In the genomic region with DNA sequence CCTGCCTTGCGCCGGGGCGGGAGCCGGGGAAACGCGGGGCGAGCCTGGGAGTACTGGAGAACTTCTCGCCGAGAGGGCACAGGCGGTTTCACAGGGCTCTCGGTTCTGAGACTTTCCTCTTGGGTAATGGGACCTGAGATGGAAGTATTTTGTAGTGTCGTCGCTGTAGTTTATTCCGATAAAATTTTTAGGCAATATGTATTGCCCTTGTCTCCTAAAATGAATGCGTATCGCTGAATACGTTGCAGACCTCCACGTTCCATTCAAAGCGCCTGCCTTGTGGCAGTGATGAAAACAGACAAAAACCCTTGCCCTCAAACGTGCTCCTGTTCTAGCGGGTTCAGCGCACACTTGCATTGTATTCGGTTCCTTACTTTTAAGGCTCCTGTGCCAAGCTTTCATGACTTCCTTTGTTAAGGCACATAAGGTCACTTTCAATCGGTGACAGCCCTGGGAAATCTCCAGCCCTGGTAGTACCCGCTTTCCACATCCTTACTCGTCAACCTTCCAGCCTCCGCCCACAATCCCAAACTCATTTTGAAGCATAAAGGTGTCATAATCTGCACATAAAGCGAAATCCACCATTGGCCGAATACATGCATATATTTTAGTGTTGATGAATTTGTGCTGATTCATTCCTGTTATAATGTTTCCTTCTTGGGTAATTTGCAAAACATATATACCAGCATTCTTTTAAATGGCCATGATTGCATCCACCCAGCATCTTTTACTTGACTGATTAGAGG, we compare ENCODE assay signal across 7 cellular contexts. TPM values are rescaled to one million over a fixed set of nuclear protein-coding genes. Genes with fewer than 3 reads are reported as not detected.
DNase-seq lines count a peak whose midpoint lies in the region; ATAC-seq and TF ChIP-seq lines count a peak whose summit lies in the region.

No MANE protein-coding gene starts in this region.

- intact Hi-C loops in breast epithelium (cut with DNase I; ENCODE audit: low total_unique reads) = no loop called here

- peak overlapping the region; percentile 93 to 95 (median 95) for H3K4me3 ChIP-seq in breast epithelium

- peaks cover 3% of the 10 kb centered on the region for H3K36me3 ChIP-seq in breast epithelium

- DNase-seq in EL (peak; percentile 50), OCI-M1 (lab: John Stamatoyannopoulos, UW) (peak; percentile 71), breast epithelium (ENCODE audit: low spot score in 2 of 2) (no peak), iris pigment epithelial cell (ENCODE audit: low read depth) (peak; percentile 65)
- no peak for DNase-seq in stimulated activated effector memory CD8-positive, alpha-beta T cell treated with anti-CD3 and anti-CD28 coated beads, Interleukin-12 subunit alpha, Interleukin-12 subunit beta, amount 100 ng/mL, for 72 hours (ENCODE audit: low spot score in 2 of 2)

- no peaks in the 10 kb centered on the region for H3K9me3 ChIP-seq in breast epithelium

- peak overlapping the region; percentile 100 for H3K27ac Mint-ChIP-seq in stimulated activated effector memory CD8-positive, alpha-beta T cell treated with anti-CD3 and anti-CD28 coated beads, Interleukin-12 subunit alpha, Interleukin-12 subunit beta, amount 100 ng/mL, for 72 hours

- H3K36me3 Mint-ChIP-seq in stimulated activated effector memory CD8-positive, alpha-beta T cell treated with anti-CD3 and anti-CD28 coated beads, Interleukin-12 subunit alpha, Interleukin-12 subunit beta, amount 100 ng/mL, for 72 hours = peaks cover 55% of the 10 kb centered on the region

- H3K4me1 Mint-ChIP-seq in stimulated activated effector memory CD8-positive, alpha-beta T cell treated with anti-CD3 and anti-CD28 coated beads, Interleukin-12 subunit alpha, Interleukin-12 subunit beta, amount 100 ng/mL, for 72 hours = peaks cover 22% of the 10 kb centered on the region

- H3K4me1 ChIP-seq in breast epithelium = peaks cover 0 to 10% of the 10 kb centered on the region in 2 donors

- TF ChIP-seq CTCF in breast epithelium (IDR thresholded peaks at IDR 0.05) = no peak

- H3K9me3 Mint-ChIP-seq in stimulated activated effector memory CD8-positive, alpha-beta T cell treated with anti-CD3 and anti-CD28 coated beads, Interleukin-12 subunit alpha, Interleukin-12 subunit beta, amount 100 ng/mL, for 72 hours = no peaks in the 10 kb centered on the region

- peak overlapping the region; percentile 99 for H3K4me3 Mint-ChIP-seq in stimulated activated effector memory CD8-positive, alpha-beta T cell treated with anti-CD3 and anti-CD28 coated beads, Interleukin-12 subunit alpha, Interleukin-12 subunit beta, amount 100 ng/mL, for 72 hours

- no peak for TF ChIP-seq POLR2A in breast epithelium (IDR thresholded peaks at IDR 0.05)

- no peaks in the 10 kb centered on the region for H3K27me3 ChIP-seq in breast epithelium

- ATAC-seq in HG02884 (IDR thresholded peaks at IDR 0.05; ENCODE audit: unreplicated experiment) (peak; percentile 1), HG02798 (IDR thresholded peaks at IDR 0.05; ENCODE audit: poor library complexity, unreplicated experiment) (no peak)
- ATAC-seq in stimulated activated effector memory CD8-positive, alpha-beta T cell treated with anti-CD3 and anti-CD28 coated beads, Interleukin-12 subunit alpha, Interleukin-12 subunit beta, amount 100 ng/mL, for 72 hours = no peak

- H3K27ac ChIP-seq in breast epithelium = peak overlapping the region; percentile 100

RNA-seq across cellular contexts. Expression of gene RMI1, which starts 0.7 kb away (rescaled TPM):
- 1 to 10 TPM; 3.7 to 6.2 (median 6.1) TPM for total RNA-seq in breast epithelium

RNA-seq across cellular contexts. Expression of gene HNRNPK, which starts 1.3 kb away (rescaled TPM):
- total RNA-seq in breast epithelium = 100 to 1,000 TPM; 462 to 657 (median 527) TPM

Comparison
In these comparisons a context has a peak if more than half of its experiments do, and no peak if none do; other contexts are left out.
1. DNase-seq: peak in EL (single experiment), OCI-M1 (single experiment) and iris pigment epithelial cell (single experiment); none in breast epithelium (0 of 2) and stimulated activated effector memory CD8-positive, alpha-beta T cell treated with anti-CD3 and anti-CD28 coated beads, Interleukin-12 subunit alpha, Interleukin-12 subunit beta, amount 100 ng/mL, for 72 hours (0 of 2).